In the genomic region with DNA sequence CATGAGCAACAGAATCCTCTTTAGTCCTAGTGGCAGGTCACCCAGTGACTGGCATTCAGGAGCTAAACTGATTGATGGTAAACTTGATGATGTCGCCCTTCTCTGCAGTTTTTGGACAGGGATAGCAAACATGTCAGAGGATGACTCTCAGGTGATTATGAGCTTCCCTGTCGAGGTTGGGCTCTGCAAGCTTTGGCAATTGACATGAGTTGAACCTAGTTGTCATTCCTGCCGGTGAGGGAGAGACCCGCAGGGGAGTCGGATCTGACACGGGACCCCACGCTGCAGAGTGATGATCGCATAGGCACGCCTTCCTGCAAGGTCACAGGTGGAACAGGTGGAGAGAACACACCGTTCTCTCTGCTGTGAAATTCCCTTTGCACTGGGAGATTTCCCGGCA, we compare ENCODE assay signal across 17 cellular contexts.
DNase-seq lines count a peak whose midpoint lies in the region; ATAC-seq and TF ChIP-seq lines count a peak whose summit lies in the region.
"Had no signal": no experiment of that assay in that cellular context is flagged by ENCODE, and none has a peak within 500 bp of the region (broad histone marks: within the 10 kb centered on the region; RNA-seq: fewer than 3 reads in every experiment).

No MANE protein-coding gene starts in this region.

- no peak overlapping the region for H4K5ac ChIP-seq in H9 (ENCODE audit: insufficient read length, low read depth, low read length)

- H3K4me3 Mint-ChIP-seq in H9 (no peak overlapping the region), nephron progenitor cell (no peak overlapping the region)

- H4K8ac ChIP-seq in H9 (replicated peaks; ENCODE audit: insufficient read length, low read depth, low read length), result no peak overlapping the region

- H3K27ac ChIP-seq in 22Rv1 (peak overlapping the region; percentile 76), H9 (ENCODE audit: insufficient read length, low read depth, low read length) (no peak overlapping the region), coronary artery (no peak overlapping the region)

- no peak overlapping the region for H4K91ac ChIP-seq in H9 (ENCODE audit: insufficient read length, low read depth, low read length)

- no peak overlapping the region for H3K4me3 ChIP-seq in coronary artery
- H3K4me3 ChIP-seq: K562 had no signal

- WGBS in H9 (ENCODE audit: extremely low coverage, insufficient read length, low lambda C conversion rate), result no CpG with 5 or more reads among the region's 11 CpGs

- H3K9me3 ChIP-seq in H9 (ENCODE audit: control insufficient read depth, low read depth, low read length), result no peaks in the 10 kb centered on the region

- H3K27ac Mint-ChIP-seq in H9, result no peak overlapping the region; a peak in 1 of 7 replicates
- H3K27ac Mint-ChIP-seq in nephron progenitor cell, result peak overlapping the region; percentile 74

- no peak overlapping the region for H3K14ac ChIP-seq in H9 (ENCODE audit: insufficient read depth, low read length)

- H2BK120ac ChIP-seq in H9 (ENCODE audit: low read depth, low read length, poor library complexity, severe bottlenecking), result no peak overlapping the region

- H3K4me1 Mint-ChIP-seq in H9 (peaks cover 9 to 18% of the 10 kb centered on the region in 2 experiments), nephron progenitor cell (peaks cover 54% of the 10 kb centered on the region)

- H3K79me1 ChIP-seq in H9 (ENCODE audit: insufficient read depth, low read depth, low read length, poor library complexity, severe bottlenecking), result no peaks in the 10 kb centered on the region

- no peak overlapping the region for H2BK12ac ChIP-seq in H9 (ENCODE audit: insufficient read length, low read depth, low read length)

- H2BK15ac ChIP-seq in H9 (ENCODE audit: low read depth, low read length), result no peak overlapping the region

- H3K23ac ChIP-seq in H9 (ENCODE audit: insufficient read length, low read depth, low read length), result no peak overlapping the region

- no peaks in the 10 kb centered on the region for H3K23me2 ChIP-seq in H9 (ENCODE audit: insufficient read length, low read depth, low read length, poor library complexity, severe bottlenecking)

- H3K4me1 ChIP-seq in H9 (ENCODE audit: insufficient read depth, low read length), result no peaks in the 10 kb centered on the region

- no peak for ATAC-seq in SK-N-SH treated with all-trans-retinoic acid at 6 μM for 48 hours
- no peak for ATAC-seq in GM18519 (IDR thresholded peaks at IDR 0.05; ENCODE audit: low FRiP score, unreplicated experiment)
- ATAC-seq: K562 had no signal

- H3K9me3 Mint-ChIP-seq in H9 (peaks cover 4 to 7% of the 10 kb centered on the region in 2 experiments; a peak in 3 of 5 replicates), nephron progenitor cell (peaks cover 10% of the 10 kb centered on the region)

- TF ChIP-seq CTCF in 22Rv1 (IDR thresholded peaks at IDR 0.05) (no peak), H9 (conservative IDR thresholded peaks at IDR 0.05) (no peak), coronary artery (IDR thresholded peaks at IDR 0.05) (no peak), nephron progenitor cell (IDR thresholded peaks at IDR 0.05) (no peak)

- H2BK5ac ChIP-seq in H9 (ENCODE audit: insufficient read length, low read length), result no peak overlapping the region

- H3K27me3 ChIP-seq in H9 (ENCODE audit: insufficient read depth, low read length), result no peaks in the 10 kb centered on the region

- no peak overlapping the region for H3T11ph ChIP-seq in H9 (ENCODE audit: low read length)

- H3K79me2 ChIP-seq in H9 (ENCODE audit: insufficient read depth, low read length), result no peaks in the 10 kb centered on the region

- H3K27me3 Mint-ChIP-seq in H9 (ENCODE audit: low read depth), result no peaks in the 10 kb centered on the region; the same call in 1 of the 2 replicates
- H3K27me3 Mint-ChIP-seq in nephron progenitor cell (ENCODE audit: low read depth, poor library complexity), result peaks cover 2% of the 10 kb centered on the region

- H3K4me2 ChIP-seq in H9 (ENCODE audit: insufficient read depth, insufficient read length, low read length), result no peak overlapping the region

- H3K36me3 Mint-ChIP-seq in H9 (ENCODE audit: insufficient read depth in 1 of 3, low read depth in 3 of 3) (peaks cover 0 to 8% (median 2%) of the 10 kb centered on the region in 3 experiments; a peak in 5 of 7 replicates), nephron progenitor cell (ENCODE audit: low read depth) (peaks cover 7% of the 10 kb centered on the region)

- no peaks in the 10 kb centered on the region for H4K20me1 ChIP-seq in H9 (ENCODE audit: control insufficient read depth, insufficient read depth, insufficient read length)

- H3K9ac ChIP-seq in H9 (ENCODE audit: extremely low read depth, insufficient read length, low read length), result no peak overlapping the region

- H2AFZ ChIP-seq in H9 (ENCODE audit: low read length), result no peak overlapping the region

- H3K56ac ChIP-seq in H9 (ENCODE audit: insufficient read length, low read depth, low read length), result no peak overlapping the region

- no peak overlapping the region for H2BK20ac ChIP-seq in H9 (ENCODE audit: low read depth, low read length, poor library complexity, severe bottlenecking)

- DNase-seq in H9, result peak; percentile 9
- peak; percentile 41 for DNase-seq in coronary artery (ENCODE audit: low spot score)
- no peak for DNase-seq in nephron progenitor cell
- DNase-seq in NCI-H345 treated with DMSO at 0.1 percent for 48 hours (lab: John Stamatoyannopoulos, UW; ENCODE audit: unreplicated experiment), result no peak
- no peak for DNase-seq in stimulated activated CD4-positive, alpha-beta T cell treated with anti-CD3 and anti-CD28 coated beads, Interleukin-15, amount 100 ng/mL, for 24 hours
- DNase-seq: DMS79 treated with DMSO at 0.1 percent for 48 hours, NCI-H1105 treated with DMSO at 0.1 percent for 48 hours, NCI-H1694 treated with DMSO at 0.1 percent for 48 hours, NCI-H2107, NCI-H510A treated with DMSO at 0.1 percent for 48 hours, NCI-H774, OCI-M1, Right ventricle myocardium superior had no signal

- no peak overlapping the region for H3K18ac ChIP-seq in H9 (ENCODE audit: insufficient read length, low read depth, low read length)

- H3K4ac ChIP-seq in H9 (ENCODE audit: low read depth, low read length), result no peak overlapping the region

- H2AK5ac ChIP-seq in H9 (ENCODE audit: insufficient read length, low read length), result no peak overlapping the region

TF ChIP-seq in SK-N-SH treated with all-trans-retinoic acid at 6 μM for 48 hours, 23 proteins besides CTCF, POLR2A, EP300 and RAD21 (continues in another document):
- TF ChIP-seq, protein P1, sequence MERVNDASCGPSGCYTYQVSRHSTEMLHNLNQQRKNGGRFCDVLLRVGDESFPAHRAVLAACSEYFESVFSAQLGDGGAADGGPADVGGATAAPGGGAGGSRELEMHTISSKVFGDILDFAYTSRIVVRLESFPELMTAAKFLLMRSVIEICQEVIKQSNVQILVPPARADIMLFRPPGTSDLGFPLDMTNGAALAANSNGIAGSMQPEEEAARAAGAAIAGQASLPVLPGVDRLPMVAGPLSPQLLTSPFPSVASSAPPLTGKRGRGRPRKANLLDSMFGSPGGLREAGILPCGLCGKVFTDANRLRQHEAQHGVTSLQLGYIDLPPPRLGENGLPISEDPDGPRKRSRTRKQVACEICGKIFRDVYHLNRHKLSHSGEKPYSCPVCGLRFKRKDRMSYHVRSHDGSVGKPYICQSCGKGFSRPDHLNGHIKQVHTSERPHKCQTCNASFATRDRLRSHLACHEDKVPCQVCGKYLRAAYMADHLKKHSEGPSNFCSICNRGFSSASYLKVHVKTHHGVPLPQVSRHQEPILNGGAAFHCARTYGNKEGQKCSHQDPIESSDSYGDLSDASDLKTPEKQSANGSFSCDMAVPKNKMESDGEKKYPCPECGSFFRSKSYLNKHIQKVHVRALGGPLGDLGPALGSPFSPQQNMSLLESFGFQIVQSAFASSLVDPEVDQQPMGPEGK (CRISPR knock-in tag; IDR thresholded peaks at IDR 0.05; ENCODE audit: borderline replicate concordance), result no peak
- no peak for TF ChIP-seq GLIS3 (CRISPR knock-in tag; IDR thresholded peaks at IDR 0.05)
- no peak for TF ChIP-seq ZNF8 (CRISPR knock-in tag; IDR thresholded peaks at IDR 0.05)
- TF ChIP-seq, protein P2, sequence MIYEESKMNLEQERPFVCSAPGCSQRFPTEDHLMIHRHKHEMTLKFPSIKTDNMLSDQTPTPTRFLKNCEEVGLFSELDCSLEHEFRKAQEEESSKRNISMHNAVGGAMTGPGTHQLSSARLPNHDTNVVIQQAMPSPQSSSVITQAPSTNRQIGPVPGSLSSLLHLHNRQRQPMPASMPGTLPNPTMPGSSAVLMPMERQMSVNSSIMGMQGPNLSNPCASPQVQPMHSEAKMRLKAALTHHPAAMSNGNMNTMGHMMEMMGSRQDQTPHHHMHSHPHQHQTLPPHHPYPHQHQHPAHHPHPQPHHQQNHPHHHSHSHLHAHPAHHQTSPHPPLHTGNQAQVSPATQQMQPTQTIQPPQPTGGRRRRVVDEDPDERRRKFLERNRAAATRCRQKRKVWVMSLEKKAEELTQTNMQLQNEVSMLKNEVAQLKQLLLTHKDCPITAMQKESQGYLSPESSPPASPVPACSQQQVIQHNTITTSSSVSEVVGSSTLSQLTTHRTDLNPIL (CRISPR knock-in tag; IDR thresholded peaks at IDR 0.05; ENCODE audit: low read depth), result no peak
- TF ChIP-seq, protein P3, sequence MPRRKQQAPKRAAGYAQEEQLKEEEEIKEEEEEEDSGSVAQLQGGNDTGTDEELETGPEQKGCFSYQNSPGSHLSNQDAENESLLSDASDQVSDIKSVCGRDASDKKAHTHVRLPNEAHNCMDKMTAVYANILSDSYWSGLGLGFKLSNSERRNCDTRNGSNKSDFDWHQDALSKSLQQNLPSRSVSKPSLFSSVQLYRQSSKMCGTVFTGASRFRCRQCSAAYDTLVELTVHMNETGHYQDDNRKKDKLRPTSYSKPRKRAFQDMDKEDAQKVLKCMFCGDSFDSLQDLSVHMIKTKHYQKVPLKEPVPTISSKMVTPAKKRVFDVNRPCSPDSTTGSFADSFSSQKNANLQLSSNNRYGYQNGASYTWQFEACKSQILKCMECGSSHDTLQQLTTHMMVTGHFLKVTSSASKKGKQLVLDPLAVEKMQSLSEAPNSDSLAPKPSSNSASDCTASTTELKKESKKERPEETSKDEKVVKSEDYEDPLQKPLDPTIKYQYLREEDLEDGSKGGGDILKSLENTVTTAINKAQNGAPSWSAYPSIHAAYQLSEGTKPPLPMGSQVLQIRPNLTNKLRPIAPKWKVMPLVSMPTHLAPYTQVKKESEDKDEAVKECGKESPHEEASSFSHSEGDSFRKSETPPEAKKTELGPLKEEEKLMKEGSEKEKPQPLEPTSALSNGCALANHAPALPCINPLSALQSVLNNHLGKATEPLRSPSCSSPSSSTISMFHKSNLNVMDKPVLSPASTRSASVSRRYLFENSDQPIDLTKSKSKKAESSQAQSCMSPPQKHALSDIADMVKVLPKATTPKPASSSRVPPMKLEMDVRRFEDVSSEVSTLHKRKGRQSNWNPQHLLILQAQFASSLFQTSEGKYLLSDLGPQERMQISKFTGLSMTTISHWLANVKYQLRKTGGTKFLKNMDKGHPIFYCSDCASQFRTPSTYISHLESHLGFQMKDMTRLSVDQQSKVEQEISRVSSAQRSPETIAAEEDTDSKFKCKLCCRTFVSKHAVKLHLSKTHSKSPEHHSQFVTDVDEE (CRISPR knock-in tag; IDR thresholded peaks at IDR 0.05), result no peak
- TF ChIP-seq ZFP3 (CRISPR knock-in tag; IDR thresholded peaks at IDR 0.05), result no peak
- no peak for TF ChIP-seq TOX (CRISPR knock-in tag; IDR thresholded peaks at IDR 0.05; ENCODE audit: borderline replicate concordance)

Comparison
In these comparisons a context has a peak if more than half of its experiments do, and no peak if none do; other contexts are left out.
1. DNase-seq: peak in H9 (single experiment) and coronary artery (single experiment); none in nephron progenitor cell (single experiment), NCI-H345 treated with DMSO at 0.1 percent for 48 hours (single experiment) and stimulated activated CD4-positive, alpha-beta T cell treated with anti-CD3 and anti-CD28 coated beads, Interleukin-15, amount 100 ng/mL, for 24 hours (single experiment).